Comparison of ENCODE assay signal across 19 cellular contexts in genomic region chr1:214660190-214660589, GRCh38.
"Had no signal": no experiment of that assay in that cellular context is flagged by ENCODE, and none has a peak within 500 bp of the region (broad histone marks: within the 10 kb centered on the region; RNA-seq: fewer than 3 reads in every experiment).

No MANE protein-coding gene starts in this region.

- H3K4me1 ChIP-seq: ascending aorta, body of pancreas had no signal

- FAIRE-seq: bronchial epithelial cell had no signal

- H3K27ac ChIP-seq: ascending aorta, body of pancreas had no signal

- H3K27me3 Mint-ChIP-seq: activated naive CD8-positive, alpha-beta T cell treated with anti-CD3 and anti-CD28 coated beads, Interleukin-2, amount 10 ng/mL, durations not matched to agents 7 days and 5 days had no signal

- H3K36me3 ChIP-seq: ascending aorta had no signal

- H3K4me1 Mint-ChIP-seq: activated naive CD8-positive, alpha-beta T cell treated with anti-CD3 and anti-CD28 coated beads, Interleukin-2, amount 10 ng/mL, durations not matched to agents 7 days and 5 days; WTC11 had no signal

- H3K9me3 ChIP-seq: ascending aorta, body of pancreas had no signal

- H3K27ac Mint-ChIP-seq: activated CD8-positive, alpha-beta T cell treated with anti-CD3 and anti-CD28 coated beads, Interleukin-2, amount 10 ng/mL, durations not matched to agents 7 days and 5 days; activated naive CD8-positive, alpha-beta T cell treated with anti-CD3 and anti-CD28 coated beads, Interleukin-2, amount 10 ng/mL, durations not matched to agents 7 days and 5 days; WTC11 had no signal

- ATAC-seq: activated CD8-positive, alpha-beta T cell treated with anti-CD3 and anti-CD28 coated beads, Interleukin-2, amount 10 ng/mL, durations not matched to agents 7 days and 5 days had no signal

- DNase-seq: activated CD4-positive, alpha-beta T cell treated with anti-CD3 and anti-CD28 coated beads, Interleukin-2, amount 50 U/mL, for 4 hours; activated CD4-positive, CD25-positive, alpha-beta regulatory T cell treated with anti-CD3 and anti-CD28 coated beads, Interleukin-2, amount 50 U/mL, for 72 hours; activated CD8-positive, alpha-beta memory T cell treated with anti-CD3 and anti-CD28 coated beads, Interleukin-2, amount 50 U/mL, for 48 hours; activated CD8-positive, alpha-beta T cell treated with anti-CD3 and anti-CD28 coated beads, Interleukin-2, amount 10 ng/mL, durations not matched to agents 7 days and 5 days; activated naive CD8-positive, alpha-beta T cell treated with anti-CD3 and anti-CD28 coated beads, Interleukin-2, amount 10 ng/mL, durations not matched to agents 7 days and 5 days; activated T-cell treated with anti-CD3 and anti-CD28 coated beads, Interleukin-2, amount 50 U/mL, for 1 hour; cerebellar nuclear complex; KG1; NCI-H1048; NCI-H187 treated with DMSO at 0.1 percent for 48 hours; NCI-H2081 treated with DMSO at 0.1 percent for 48 hours; NCI-H2171; SHP77 treated with DMSO at 0.1 percent for 48 hours; T-helper 9 cell had no signal

- H3K4me3 ChIP-seq: ascending aorta, body of pancreas had no signal

- H3K4me3 Mint-ChIP-seq: activated CD8-positive, alpha-beta T cell treated with anti-CD3 and anti-CD28 coated beads, Interleukin-2, amount 10 ng/mL, durations not matched to agents 7 days and 5 days; activated naive CD8-positive, alpha-beta T cell treated with anti-CD3 and anti-CD28 coated beads, Interleukin-2, amount 10 ng/mL, durations not matched to agents 7 days and 5 days; T-helper 1 cell treated with Interleukin-12 subunit alpha and Interleukin-12 subunit beta and Interleukin-4 antibody, amounts not matched to agents 30 μg/mL and 1 μg/mL, for 36 hours; WTC11 had no signal
